1 cellular context compared by ENCODE assay signal in the genomic region with DNA sequence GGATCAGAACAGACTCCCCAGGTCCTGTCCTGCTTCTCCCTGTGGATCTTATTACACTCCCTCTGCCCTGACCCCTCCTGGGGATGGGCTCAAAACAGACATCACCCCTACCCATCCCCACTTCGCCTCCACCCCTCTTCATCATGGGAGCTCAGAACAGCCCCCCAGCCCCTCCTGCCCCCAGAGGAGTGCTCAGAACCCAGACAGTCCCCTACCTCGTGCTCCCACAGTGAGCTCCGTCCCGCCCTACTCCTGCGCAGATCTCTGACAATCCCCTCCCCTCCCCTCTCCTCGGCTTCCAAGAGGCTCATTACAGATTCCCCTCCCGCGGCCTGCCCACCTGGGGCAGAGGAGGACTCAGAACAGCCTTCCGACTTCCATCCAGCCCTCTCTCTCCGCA.
A peak's percentile ranks its signal among the peaks of the same experiment; 100 is the strongest.
TF ChIP-seq lines count a peak whose summit lies in the region.

No MANE protein-coding gene starts in this region.

TF ChIP-seq in K562, 482 proteins besides CTCF, POLR2A, EP300 and RAD21:
- TF ChIP-seq ELF2 (CRISPR knock-in tag; IDR thresholded peaks at IDR 0.05), result no peak
- TF ChIP-seq, protein P1, sequence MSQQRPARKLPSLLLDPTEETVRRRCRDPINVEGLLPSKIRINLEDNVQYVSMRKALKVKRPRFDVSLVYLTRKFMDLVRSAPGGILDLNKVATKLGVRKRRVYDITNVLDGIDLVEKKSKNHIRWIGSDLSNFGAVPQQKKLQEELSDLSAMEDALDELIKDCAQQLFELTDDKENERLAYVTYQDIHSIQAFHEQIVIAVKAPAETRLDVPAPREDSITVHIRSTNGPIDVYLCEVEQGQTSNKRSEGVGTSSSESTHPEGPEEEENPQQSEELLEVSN (IDR thresholded peaks at IDR 0.05; ENCODE audit: borderline replicate concordance in 1 of 2, extremely low read depth in 1 of 2, insufficient read depth in 1 of 2, insufficient read length in 1 of 2, low read depth in 1 of 2, low read length in 1 of 2, poor library complexity in 1 of 2, severe bottlenecking in 1 of 2), result peak in 1 of 2 experiments; percentile 21
- TF ChIP-seq, protein P2, sequence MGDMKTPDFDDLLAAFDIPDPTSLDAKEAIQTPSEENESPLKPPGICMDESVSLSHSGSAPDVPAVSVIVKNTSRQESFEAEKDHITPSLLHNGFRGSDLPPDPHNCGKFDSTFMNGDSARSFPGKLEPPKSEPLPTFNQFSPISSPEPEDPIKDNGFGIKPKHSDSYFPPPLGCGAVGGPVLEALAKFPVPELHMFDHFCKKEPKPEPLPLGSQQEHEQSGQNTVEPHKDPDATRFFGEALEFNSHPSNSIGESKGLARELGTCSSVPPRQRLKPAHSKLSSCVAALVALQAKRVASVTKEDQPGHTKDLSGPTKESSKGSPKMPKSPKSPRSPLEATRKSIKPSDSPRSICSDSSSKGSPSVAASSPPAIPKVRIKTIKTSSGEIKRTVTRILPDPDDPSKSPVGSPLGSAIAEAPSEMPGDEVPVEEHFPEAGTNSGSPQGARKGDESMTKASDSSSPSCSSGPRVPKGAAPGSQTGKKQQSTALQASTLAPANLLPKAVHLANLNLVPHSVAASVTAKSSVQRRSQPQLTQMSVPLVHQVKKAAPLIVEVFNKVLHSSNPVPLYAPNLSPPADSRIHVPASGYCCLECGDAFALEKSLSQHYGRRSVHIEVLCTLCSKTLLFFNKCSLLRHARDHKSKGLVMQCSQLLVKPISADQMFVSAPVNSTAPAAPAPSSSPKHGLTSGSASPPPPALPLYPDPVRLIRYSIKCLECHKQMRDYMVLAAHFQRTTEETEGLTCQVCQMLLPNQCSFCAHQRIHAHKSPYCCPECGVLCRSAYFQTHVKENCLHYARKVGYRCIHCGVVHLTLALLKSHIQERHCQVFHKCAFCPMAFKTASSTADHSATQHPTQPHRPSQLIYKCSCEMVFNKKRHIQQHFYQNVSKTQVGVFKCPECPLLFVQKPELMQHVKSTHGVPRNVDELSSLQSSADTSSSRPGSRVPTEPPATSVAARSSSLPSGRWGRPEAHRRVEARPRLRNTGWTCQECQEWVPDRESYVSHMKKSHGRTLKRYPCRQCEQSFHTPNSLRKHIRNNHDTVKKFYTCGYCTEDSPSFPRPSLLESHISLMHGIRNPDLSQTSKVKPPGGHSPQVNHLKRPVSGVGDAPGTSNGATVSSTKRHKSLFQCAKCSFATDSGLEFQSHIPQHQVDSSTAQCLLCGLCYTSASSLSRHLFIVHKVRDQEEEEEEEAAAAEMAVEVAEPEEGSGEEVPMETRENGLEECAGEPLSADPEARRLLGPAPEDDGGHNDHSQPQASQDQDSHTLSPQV (IDR thresholded peaks at IDR 0.05), result no peak
- peak; percentile 39 to 44; a peak in 2 of 4 replicates for TF ChIP-seq NRF1 (conservative IDR thresholded peaks at IDR 0.05 in 1 of 2, IDR thresholded peaks at IDR 0.05 in 1 of 2)
TF ChIP-seq in K562: peak in this region for 2.
